Comparison of ENCODE assay signal across 25 cellular contexts in genomic region chr20:2698186-2698817, GRCh38. TPM values are rescaled to one million over a fixed set of nuclear protein-coding genes. Genes with fewer than 3 reads are reported as not detected.
DNase-seq lines count a peak whose midpoint lies in the region; ATAC-seq and TF ChIP-seq lines count a peak whose summit lies in the region.
"Had no signal": no experiment of that assay in that cellular context is flagged by ENCODE, and none has a peak within 500 bp of the region (broad histone marks: within the 10 kb centered on the region; RNA-seq: fewer than 3 reads in every experiment).

No MANE protein-coding gene starts in this region.

- no peak overlapping the region for H3K4me3 Mint-ChIP-seq in endodermal cell
- no peak overlapping the region for H3K4me3 Mint-ChIP-seq in progenitor cell of endocrine pancreas (ENCODE audit: low read depth)
- no peak overlapping the region for H3K4me3 Mint-ChIP-seq in H9
- H3K4me3 Mint-ChIP-seq: activated naive CD4-positive, alpha-beta T cell treated with anti-CD3 and anti-CD28 coated beads for 36 hours; B cell; stimulated activated naive CD8-positive, alpha-beta T cell treated with anti-CD3 and anti-CD28 coated beads, Interleukin-15, amount 100 ng/mL, for 72 hours had no signal

- peak overlapping the region; percentile 42 for H3K4me2 ChIP-seq in BLaER1
- no peak overlapping the region for H3K4me2 ChIP-seq in H9 (ENCODE audit: insufficient read depth, insufficient read length, low read length)

- ATAC-seq in GM18907 (IDR thresholded peaks at IDR 0.05; ENCODE audit: unreplicated experiment), result no peak
- ATAC-seq: body of pancreas; gastrocnemius medialis; right cardiac atrium; stimulated activated naive CD8-positive, alpha-beta T cell treated with anti-CD3 and anti-CD28 coated beads, Interleukin-15, amount 100 ng/mL, for 72 hours had no signal

- no peak overlapping the region for H2BK20ac ChIP-seq in H9 (ENCODE audit: low read depth, low read length, poor library complexity, severe bottlenecking)

- no peaks in the 10 kb centered on the region for H3K79me2 ChIP-seq in H9 (ENCODE audit: insufficient read depth, low read length)
- H3K79me2 ChIP-seq: parathyroid adenoma had no signal

- H3K14ac ChIP-seq in H9 (ENCODE audit: insufficient read depth, low read length), result no peak overlapping the region

- H3K36me3 Mint-ChIP-seq in endodermal cell (ENCODE audit: low read depth) (no peaks in the 10 kb centered on the region), progenitor cell of endocrine pancreas (ENCODE audit: insufficient read depth) (peaks cover 3% of the 10 kb centered on the region), H9 (ENCODE audit: insufficient read depth in 1 of 3, low read depth in 3 of 3) (no peaks in the 10 kb centered on the region; a peak in 1 of 7 replicates)

- H3K9ac ChIP-seq in BLaER1 (no peak overlapping the region), endodermal cell (ENCODE audit: extremely low read depth, low read length, poor library complexity, severe bottlenecking) (no peak overlapping the region), H9 (ENCODE audit: extremely low read depth, insufficient read length, low read length) (no peak overlapping the region)
- H3K9ac ChIP-seq: parathyroid adenoma had no signal

- H3K4ac ChIP-seq in H9 (ENCODE audit: low read depth, low read length), result no peak overlapping the region

- H3K36me3 ChIP-seq in BLaER1, result no peaks in the 10 kb centered on the region
- no peaks in the 10 kb centered on the region for H3K36me3 ChIP-seq in SJCRH30
- no peaks in the 10 kb centered on the region for H3K36me3 ChIP-seq in endodermal cell (ENCODE audit: control insufficient read depth, insufficient read depth, low read length)
- H3K36me3 ChIP-seq: gastrocnemius medialis, HAP-1, tibial artery, WERI-Rb-1 had no signal

- no peak overlapping the region for H4K91ac ChIP-seq in H9 (ENCODE audit: insufficient read length, low read depth, low read length)

- H3K23ac ChIP-seq in H9 (ENCODE audit: insufficient read length, low read depth, low read length), result no peak overlapping the region

- no peak overlapping the region for H2AK5ac ChIP-seq in H9 (ENCODE audit: insufficient read length, low read length)

- H2BK120ac ChIP-seq in H9 (ENCODE audit: low read depth, low read length, poor library complexity, severe bottlenecking), result no peak overlapping the region

- H3K56ac ChIP-seq in H9 (ENCODE audit: insufficient read length, low read depth, low read length), result no peak overlapping the region

- peaks cover 14% of the 10 kb centered on the region; the same call in 1 of the 2 replicates for H3K27me3 ChIP-seq in BLaER1
- no peaks in the 10 kb centered on the region for H3K27me3 ChIP-seq in SJCRH30
- peaks cover 76% of the 10 kb centered on the region for H3K27me3 ChIP-seq in endodermal cell (ENCODE audit: control insufficient read depth, insufficient read depth, low read length, poor library complexity, severe bottlenecking)
- H3K27me3 ChIP-seq in H9 (ENCODE audit: insufficient read depth, low read length), result peaks cover 31% of the 10 kb centered on the region

- no peaks in the 10 kb centered on the region for H3K79me1 ChIP-seq in H9 (ENCODE audit: insufficient read depth, low read depth, low read length, poor library complexity, severe bottlenecking)

- H4K5ac ChIP-seq in H9 (ENCODE audit: insufficient read length, low read depth, low read length), result no peak overlapping the region

- H3K4me1 Mint-ChIP-seq in endodermal cell (peaks cover 14% of the 10 kb centered on the region), progenitor cell of endocrine pancreas (ENCODE audit: low read depth) (no peaks in the 10 kb centered on the region), H9 (peaks cover 28 to 51% of the 10 kb centered on the region in 2 experiments)
- H3K4me1 Mint-ChIP-seq: stimulated activated naive CD8-positive, alpha-beta T cell treated with anti-CD3 and anti-CD28 coated beads, Interleukin-15, amount 100 ng/mL, for 72 hours had no signal

- no peak overlapping the region for H3K27ac Mint-ChIP-seq in endodermal cell
- H3K27ac Mint-ChIP-seq in progenitor cell of endocrine pancreas, result no peak overlapping the region
- no peak overlapping the region for H3K27ac Mint-ChIP-seq in H9
- H3K27ac Mint-ChIP-seq: activated naive CD4-positive, alpha-beta T cell treated with anti-CD3 and anti-CD28 coated beads for 36 hours; B cell; stimulated activated naive CD8-positive, alpha-beta T cell treated with anti-CD3 and anti-CD28 coated beads, Interleukin-15, amount 100 ng/mL, for 72 hours had no signal

- H4K20me1 ChIP-seq in BLaER1 (peaks cover 43% of the 10 kb centered on the region), H9 (ENCODE audit: control insufficient read depth, insufficient read depth, insufficient read length) (no peaks in the 10 kb centered on the region)

- no peak for TF ChIP-seq CTCF in endodermal cell (conservative IDR thresholded peaks at IDR 0.05)
- no peak for TF ChIP-seq CTCF in progenitor cell of endocrine pancreas (IDR thresholded peaks at IDR 0.05; ENCODE audit: unreplicated experiment)
- TF ChIP-seq CTCF in H9 (conservative IDR thresholded peaks at IDR 0.05), result no peak

- H3K9me3 ChIP-seq in BLaER1 (no peaks in the 10 kb centered on the region), SJCRH30 (replicated peaks) (no peaks in the 10 kb centered on the region), endodermal cell (ENCODE audit: control insufficient read depth, low read length) (no peaks in the 10 kb centered on the region), H9 (ENCODE audit: control insufficient read depth, low read depth, low read length) (no peaks in the 10 kb centered on the region)
- H3K9me3 ChIP-seq: body of pancreas, gastrocnemius medialis, HAP-1, tibial artery had no signal

- H3K4me1 ChIP-seq in BLaER1 (peaks cover 54% of the 10 kb centered on the region), SJCRH30 (peaks cover 27% of the 10 kb centered on the region), endodermal cell (ENCODE audit: control insufficient read depth, insufficient read depth, low read length) (no peaks in the 10 kb centered on the region), H9 (ENCODE audit: insufficient read depth, low read length) (no peaks in the 10 kb centered on the region; the same call in 1 of the 2 replicates)
- H3K4me1 ChIP-seq: gastrocnemius medialis, HAP-1, parathyroid adenoma had no signal

- H3K23me2 ChIP-seq in H9 (ENCODE audit: insufficient read length, low read depth, low read length, poor library complexity, severe bottlenecking), result no peaks in the 10 kb centered on the region

- H2AFZ ChIP-seq in H9 (ENCODE audit: low read length), result no peak overlapping the region
- H2AFZ ChIP-seq: parathyroid adenoma had no signal

- H4K8ac ChIP-seq in H9 (replicated peaks; ENCODE audit: insufficient read length, low read depth, low read length), result no peak overlapping the region

- H3K4me3 ChIP-seq in BLaER1, result no peak overlapping the region
- H3K4me3 ChIP-seq in SJCRH30, result no peak overlapping the region
- H3K4me3 ChIP-seq in endodermal cell (ENCODE audit: low read length), result no peak overlapping the region
- H3K4me3 ChIP-seq: body of pancreas, gastrocnemius medialis, HAP-1, tibial artery had no signal

- H3K9me3 Mint-ChIP-seq in endodermal cell (no peaks in the 10 kb centered on the region), progenitor cell of endocrine pancreas (ENCODE audit: low read depth) (no peaks in the 10 kb centered on the region), H9 (no peaks in the 10 kb centered on the region; a peak in 1 of 5 replicates)
- H3K9me3 Mint-ChIP-seq: activated naive CD4-positive, alpha-beta T cell treated with anti-CD3 and anti-CD28 coated beads for 36 hours; stimulated activated naive CD8-positive, alpha-beta T cell treated with anti-CD3 and anti-CD28 coated beads, Interleukin-15, amount 100 ng/mL, for 72 hours had no signal

- H3K27me3 Mint-ChIP-seq in endodermal cell (ENCODE audit: insufficient read depth) (peaks cover 94% of the 10 kb centered on the region), progenitor cell of endocrine pancreas (peaks cover 44% of the 10 kb centered on the region), H9 (ENCODE audit: low read depth) (peaks cover 93% of the 10 kb centered on the region)

- H3K27ac ChIP-seq in BLaER1 (no peak overlapping the region), SJCRH30 (peak overlapping the region; percentile 41), endodermal cell (ENCODE audit: low read depth, low read length) (peak overlapping the region; percentile 44), H9 (ENCODE audit: insufficient read length, low read depth, low read length) (no peak overlapping the region)
- H3K27ac ChIP-seq: body of pancreas, gastrocnemius medialis, parathyroid adenoma, tibial artery, WERI-Rb-1 had no signal

- DNase-seq in SJCRH30 (peak in 1 of 2 experiments; percentile 22), endodermal cell (no peak), progenitor cell of endocrine pancreas (ENCODE audit: low spot score, unreplicated experiment) (peak; percentile 6), NCI-H82 (lab: John Stamatoyannopoulos, UW) (no peak), H9 (no peak)
- no peak for DNase-seq in central memory CD4-positive, alpha-beta T cell
- DNase-seq: activated CD4-positive, alpha-beta T cell treated with anti-CD3 and anti-CD28 coated beads for 4 hours; activated naive CD4-positive, alpha-beta T cell treated with anti-CD3 and anti-CD28 coated beads for 36 hours; body of pancreas; cerebellar nuclear complex; EL; gastrocnemius medialis; MV-4-11; NCI-H446; NCI-H748 treated with DMSO at 0.1 percent for 48 hours; stimulated activated naive CD8-positive, alpha-beta T cell treated with anti-CD3 and anti-CD28 coated beads, Interleukin-15, amount 100 ng/mL, for 72 hours; T1000; WERI-Rb-1 had no signal

- no peak overlapping the region for H3T11ph ChIP-seq in H9 (ENCODE audit: low read length)

- no peak overlapping the region for H3K18ac ChIP-seq in H9 (ENCODE audit: insufficient read length, low read depth, low read length)

- no peak overlapping the region for H2BK12ac ChIP-seq in H9 (ENCODE audit: insufficient read length, low read depth, low read length)

- 72 to 94% methylated on average over 2 to 4 of the region's 4 CpGs for WGBS in endodermal cell (ENCODE audit: insufficient coverage in 1 of 2, insufficient read length in 1 of 2), 2 experiments
- no CpG with 5 or more reads among the region's 4 CpGs for WGBS in H9 (ENCODE audit: extremely low coverage, insufficient read length, low lambda C conversion rate)

- no peak overlapping the region for H2BK15ac ChIP-seq in H9 (ENCODE audit: low read depth, low read length)

- H2BK5ac ChIP-seq in H9 (ENCODE audit: insufficient read length, low read length), result no peak overlapping the region

RNA-seq across cellular contexts. Expression of gene EBF4, which starts 5.7 kb away (rescaled TPM):
- total RNA-seq in SJCRH30 (2014; rRNA removed; shearing (Covaris generic)), result 2.6 and 5.2 TPM in 2 replicates
- total RNA-seq in endodermal cell (10 to 100 TPM in 1 of 2 donors, 1 to 10 TPM in 1; 6.4 to 12.1 TPM), progenitor cell of endocrine pancreas (63.8 and 64.9 TPM in 2 replicates), H9 (2021) (3.9 and 4.3 TPM in 2 replicates)
- polyA plus RNA-seq in endodermal cell (2013, experiment 1 of 2), result 17.5 TPM
- polyA plus RNA-seq in endodermal cell (2013, experiment 2 of 2), result 16.1 TPM

RNA-seq across cellular contexts. Expression of gene IDH3B, which starts 34.3 kb away (rescaled TPM):
- total RNA-seq in SJCRH30 (2014; rRNA removed; shearing (Covaris generic)), result 119 and 126 TPM in 2 replicates
- total RNA-seq in endodermal cell, result 10 to 100 TPM; 89.9 to 91.7 TPM
- polyA plus RNA-seq in endodermal cell (2013, experiment 1 of 2), result 78.9 TPM
- polyA plus RNA-seq in endodermal cell (2013, experiment 2 of 2), result 69.2 TPM
- total RNA-seq in progenitor cell of endocrine pancreas, result 98.9 and 108 TPM in 2 replicates
- 114 and 122 TPM in 2 replicates for total RNA-seq in H9 (2021)

RNA-seq across cellular contexts. Expression of gene NOP56, which starts 45.9 kb away (rescaled TPM):
- 295 and 334 TPM in 2 replicates for total RNA-seq in SJCRH30 (2014; rRNA removed; shearing (Covaris generic))
- total RNA-seq in endodermal cell, result 100 to 1,000 TPM; 386 to 432 TPM
- 305 TPM for polyA plus RNA-seq in endodermal cell (2013, experiment 1 of 2)
- polyA plus RNA-seq in endodermal cell (2013, experiment 2 of 2), result 280 TPM
- total RNA-seq in progenitor cell of endocrine pancreas, result 271 and 282 TPM in 2 replicates
- 756 and 774 TPM in 2 replicates for total RNA-seq in H9 (2021)

Comparison
In these comparisons a context has a peak if more than half of its experiments do, and no peak if none do; other contexts are left out.
1. H3K27ac ChIP-seq: peak in SJCRH30 (single experiment) and endodermal cell (single experiment); none in BLaER1 (single experiment) and H9 (single experiment).